25 cellular contexts compared by ENCODE assay signal in the genomic region with DNA sequence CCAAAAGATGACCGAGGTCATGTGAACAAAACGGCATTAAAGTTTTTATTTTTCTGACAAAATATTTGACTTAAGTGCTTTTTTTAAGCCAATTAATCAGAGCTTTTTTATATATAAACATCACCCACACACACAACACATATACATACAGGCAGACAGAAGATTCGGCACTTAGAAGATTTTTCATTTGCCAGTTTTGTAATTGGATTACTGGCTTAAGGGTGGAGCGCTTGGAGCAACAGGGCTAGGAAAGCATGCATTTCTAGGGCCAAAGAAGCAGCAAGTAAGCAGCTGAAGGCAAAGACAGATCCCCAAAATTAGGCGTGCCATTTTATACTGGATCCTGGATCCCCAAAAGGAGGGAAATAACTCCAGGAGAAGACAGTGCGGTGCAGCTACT. TPM values are rescaled to one million over a fixed set of nuclear protein-coding genes. Genes with fewer than 3 reads are reported as not detected.
DNase-seq lines count a peak whose midpoint lies in the region; ATAC-seq, FAIRE-seq and TF ChIP-seq lines count a peak whose summit lies in the region.
"Had no signal": no experiment of that assay in that cellular context is flagged by ENCODE, and none has a peak within 500 bp of the region (broad histone marks: within the 10 kb centered on the region; RNA-seq: fewer than 3 reads in every experiment).

No MANE protein-coding gene starts in this region.

- no peak overlapping the region for H3K27ac ChIP-seq in A673 (ENCODE audit: low read depth, low read length, poor library complexity, severe bottlenecking)
- peak overlapping the region; percentile 96 for H3K27ac ChIP-seq in SK-N-MC
- H3K27ac ChIP-seq: 22Rv1; BLaER1 treated with 17β-estradiol and CSF1 and Interleukin-3, amounts not matched to agents 10 nM and 100 nM; GM23248 had no signal

- no peak for ATAC-seq in GM21529 (IDR thresholded peaks at IDR 0.05; ENCODE audit: unreplicated experiment)
- ATAC-seq: GM12878 had no signal

- POLR2A ChIA-PET in A673 (lab: Charles Lee; ENCODE audit: low non-redundant PET): interaction anchor here (0.5 kb wide), 1 partner anchor 44 kb away, joined by 3 read pairs; no protein-coding TSS in a partner anchor

- CTCF ChIA-PET in A673 (lab: Charles Lee): no interaction called here

- H3K27me3 ChIP-seq in A673 (replicated peaks; ENCODE audit: insufficient read depth, low read depth, low read length, poor library complexity): no peaks in the 10 kb centered on the region
- H3K27me3 ChIP-seq: BE2C had no signal

- peak overlapping the region; percentile 24 for H3K9ac ChIP-seq in SK-N-MC (ENCODE audit: insufficient read length)
- H3K9ac ChIP-seq: BLaER1 treated with 17β-estradiol and CSF1 and Interleukin-3, amounts not matched to agents 10 nM and 100 nM; GM23248 had no signal

- BruUV-seq in A673 (replicated peaks; lab: Mats Ljungman, UMichigan): no TSS peak

- intact Hi-C loops in A673 (cut with micrococcal nuclease; ENCODE audit: unreplicated experiment): no loop called here

- H3K4me1 ChIP-seq in A673 (ENCODE audit: insufficient read depth, low read length, poor library complexity, severe bottlenecking): peaks cover 28% of the 10 kb centered on the region
- H3K4me1 ChIP-seq: BE2C; BLaER1 treated with 17β-estradiol and CSF1 and Interleukin-3, amounts not matched to agents 10 nM and 100 nM had no signal

- H3K36me3 ChIP-seq in A673 (ENCODE audit: insufficient read depth, low read length, poor library complexity, severe bottlenecking) (no peaks in the 10 kb centered on the region), SK-N-MC (ENCODE audit: insufficient read depth, low read length) (peaks cover 9% of the 10 kb centered on the region; the same call in 1 of the 2 replicates)
- H3K36me3 ChIP-seq: BE2C; BLaER1 treated with 17β-estradiol and CSF1 and Interleukin-3, amounts not matched to agents 10 nM and 100 nM had no signal

- TF ChIP-seq CTCF in A673 (conservative IDR thresholded peaks at IDR 0.05; ENCODE audit: low read depth, low read length): no peak
- TF ChIP-seq CTCF in retinal pigment epithelial cell (conservative IDR thresholded peaks at IDR 0.05; ENCODE audit: low read depth, low read length): no peak

- H3K9me3 ChIP-seq in A673 (ENCODE audit: low read depth, low read length, poor library complexity, severe bottlenecking) (peaks cover 9% of the 10 kb centered on the region), SK-N-MC (ENCODE audit: low read depth, low read length) (peaks cover 3% of the 10 kb centered on the region; the same call in 1 of the 2 replicates)
- H3K9me3 ChIP-seq: BE2C had no signal

- DNase-seq in A673 (ENCODE audit: low spot score): peak; percentile 84
- peak; percentile 75 for DNase-seq in NCI-H524 treated with DMSO at 0.1 percent for 48 hours (lab: John Stamatoyannopoulos, UW)
- no peak for DNase-seq in SK-N-MC (ENCODE audit: low read depth, low spot score)
- peak; percentile 66 for DNase-seq in retinal pigment epithelial cell (ENCODE audit: low read depth)
- DNase-seq in GM19239 (ENCODE audit: insufficient read length, low spot score): no peak
- no peak for DNase-seq in NCI-H1930 (lab: John Stamatoyannopoulos, UW)
- DNase-seq in NCI-H2081 (lab: John Stamatoyannopoulos, UW): no peak
- DNase-seq: ACHN; AML-193; BE2C; Calu3; CD4-positive, alpha-beta T cell; CD8-positive, alpha-beta memory T cell; DMS53; DMS79 treated with DMSO at 0.1 percent for 48 hours; GM23248; H7; HCEC 1CT had no signal

- H3K4me3 ChIP-seq in A673 (ENCODE audit: low read depth, low read length, poor library complexity, severe bottlenecking) (no peak overlapping the region), SK-N-MC (peak overlapping the region; percentile 51), retinal pigment epithelial cell (ENCODE audit: low read length) (no peak overlapping the region)
- H3K4me3 ChIP-seq: BLaER1 treated with 17β-estradiol and CSF1 and Interleukin-3, amounts not matched to agents 10 nM and 100 nM; GM12878; GM23248 had no signal

- FAIRE-seq in GM19239 (lab: Jason Lieb, UNC): no peak
- FAIRE-seq: A204.1, G401.6, GM12878, H1 had no signal

RNA-seq across cellular contexts. Expression of gene SAMD5, which starts 30.3 kb away (rescaled TPM):
- 4.3 and 6.1 TPM in 2 replicates for total RNA-seq in A673 (2021)
- total RNA-seq: CD4-positive, alpha-beta T cell; GM23248 had no signal

Comparison
In these comparisons a context has a peak if more than half of its experiments do, and no peak if none do; other contexts are left out.
1. DNase-seq: peak in A673 (single experiment), NCI-H524 treated with DMSO at 0.1 percent for 48 hours (single experiment) and retinal pigment epithelial cell (single experiment); none in SK-N-MC (single experiment), GM19239 (single experiment), NCI-H1930 (0 of 2) and NCI-H2081 (0 of 2).